Comparison of ENCODE assay signal across 1 cellular context in the genomic region with DNA sequence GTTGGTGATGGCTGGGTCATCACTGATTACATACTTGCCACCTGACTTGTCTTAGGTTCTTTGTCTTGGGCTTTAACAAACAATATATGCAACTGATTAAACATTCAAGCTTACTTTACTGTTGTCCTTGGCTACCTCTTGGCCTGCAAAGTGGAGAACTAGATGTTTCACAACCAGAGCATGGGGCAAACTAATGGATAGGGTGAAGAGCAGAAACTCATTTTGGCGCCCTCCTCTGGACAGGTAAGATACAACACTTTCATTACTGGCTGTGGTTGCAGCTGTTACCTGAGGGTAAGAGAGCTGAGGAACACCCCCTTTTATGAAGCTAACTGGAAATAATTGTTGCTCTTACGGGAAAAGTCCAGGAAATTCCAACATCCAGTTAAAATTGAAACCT.
TF ChIP-seq lines count a peak whose summit lies in the region.

No MANE protein-coding gene starts in this region.

TF ChIP-seq in IMR-90, 13 proteins besides CTCF, POLR2A, EP300 and RAD21 (continued from another document):
- no peak for TF ChIP-seq BHLHE40 (IDR thresholded peaks at IDR 0.05; ENCODE audit: low read depth, low read length)
- no peak for TF ChIP-seq CHD1 (IDR thresholded peaks at IDR 0.05; ENCODE audit: low read depth, low read length)
- no peak for TF ChIP-seq USF2 (IDR thresholded peaks at IDR 0.05; ENCODE audit: low read depth, low read length)
- TF ChIP-seq MAZ (IDR thresholded peaks at IDR 0.05; ENCODE audit: borderline replicate concordance, low read depth, low read length), result no peak
- TF ChIP-seq NFE2L2 (IDR thresholded peaks at IDR 0.05; ENCODE audit: low read depth, low read length), result no peak
- no peak for TF ChIP-seq RCOR1 (IDR thresholded peaks at IDR 0.05; ENCODE audit: insufficient replicate concordance, low read length)
- TF ChIP-seq MXI1 (IDR thresholded peaks at IDR 0.05; ENCODE audit: borderline replicate concordance, low read depth, low read length), result no peak
- TF ChIP-seq FOS (IDR thresholded peaks at IDR 0.05; ENCODE audit: low read depth, low read length), result no peak
